8 cellular contexts compared by ENCODE assay signal in genomic region chr2:20422679-20423271, GRCh38. TPM values are rescaled to one million over a fixed set of nuclear protein-coding genes. Genes with fewer than 3 reads are reported as not detected.
A peak's percentile ranks its signal among the peaks of the same experiment; 100 is the strongest.
DNase-seq lines count a peak whose midpoint lies in the region; ATAC-seq, FAIRE-seq and TF ChIP-seq lines count a peak whose summit lies in the region.

No MANE protein-coding gene starts in this region.

- H3K27me3 ChIP-seq in BJ (ENCODE audit: control insufficient read depth, insufficient read depth, low read length) (peaks cover 9% of the 10 kb centered on the region; the same call in 1 of the 2 replicates), IMR-90 (ENCODE audit: control insufficient read depth, insufficient read depth, low read length) (no peaks in the 10 kb centered on the region), muscle layer of duodenum (ENCODE audit: low read depth, low read length) (no peaks in the 10 kb centered on the region)

- H2AK5ac ChIP-seq in IMR-90 (ENCODE audit: low read depth, low read length): peak overlapping the region; percentile 15; the same call in 1 of the 2 replicates

- H3K18ac ChIP-seq in IMR-90 (ENCODE audit: low read depth, low read length): no peak overlapping the region

- intact Hi-C loops in IMR-90 (cut with micrococcal nuclease): no loop called here

- peak; percentile 6; the same call in 1 of the 2 replicates for ATAC-seq in IMR-90 (ENCODE audit: low read depth)
- ATAC-seq in GM19035 (IDR thresholded peaks at IDR 0.05; ENCODE audit: unreplicated experiment): no peak
- no peak for ATAC-seq in GM19328 (IDR thresholded peaks at IDR 0.05; ENCODE audit: unreplicated experiment)

- H4K20me1 ChIP-seq in IMR-90 (ENCODE audit: insufficient read depth, low read length): peaks cover 5% of the 10 kb centered on the region; the same call in 1 of the 2 replicates

- H4K8ac ChIP-seq in IMR-90 (ENCODE audit: low read depth in 2 of 2, low read length in 2 of 2): peak overlapping the region in 1 of 2 experiments; percentile 38; a peak in 2 of 4 replicates

- in situ Hi-C loops in IMR-90 (cut with MboI; ENCODE audit: low sequenced_read_pairs): no loop called here

- dilution Hi-C loops in IMR-90 (cut with HindIII; ENCODE audit: low sequenced_read_pairs, unreplicated experiment): no loop called here

- FAIRE-seq in GM19239 (lab: Jason Lieb, UNC): no peak

- H3K4me1 ChIP-seq in IMR-90 (ENCODE audit: control insufficient read depth, insufficient read depth, low read length) (peaks cover 38% of the 10 kb centered on the region), muscle layer of duodenum (ENCODE audit: control insufficient read depth in 1 of 2, insufficient read depth in 2 of 2, low read length in 2 of 2) (peaks cover 15 to 42% of the 10 kb centered on the region in 2 donors)

- no peak overlapping the region for H3K4me3 ChIP-seq in BJ (ENCODE audit: low read depth, low read length)
- no peak overlapping the region for H3K4me3 ChIP-seq in IMR-90 (ENCODE audit: insufficient read depth, low read depth, low read length)
- no peak overlapping the region for H3K4me3 ChIP-seq in cardiac fibroblast (replicated peaks in 1 of 2; ENCODE audit: low read depth in 2 of 2, low read length in 2 of 2)
- H3K4me3 ChIP-seq in muscle layer of duodenum (ENCODE audit: low read depth in 1 of 2, low read length in 2 of 2): no peak overlapping the region

- peak; percentile 32; the same call in 1 of the 2 replicates for TF ChIP-seq RAD21 in IMR-90 (IDR thresholded peaks at IDR 0.05; ENCODE audit: low read length)

- no peak overlapping the region for H3K9ac ChIP-seq in IMR-90 (ENCODE audit: low read depth, low read length)

- DNase-seq in BJ (ENCODE audit: low read depth) (no peak), IMR-90 (peak; percentile 51), cardiac fibroblast (ENCODE audit: low read depth in 2 of 2) (peak; percentile 57 to 59), GM19239 (ENCODE audit: insufficient read length, low spot score) (no peak)
- DNase-seq in effector CD8-positive, alpha-beta T cell (lab: John Stamatoyannopoulos, UW): no peak

- peak overlapping the region; percentile 94; the same call in 2 of the 3 replicates for H2BK15ac ChIP-seq in IMR-90 (ENCODE audit: low read depth, low read length)

- peak overlapping the region; percentile 40 for H2AFZ ChIP-seq in IMR-90 (replicated peaks; ENCODE audit: low read length, poor library complexity)

- no peak overlapping the region for H2BK5ac ChIP-seq in IMR-90 (ENCODE audit: low read depth, low read length, poor library complexity, severe bottlenecking)

- peaks cover 28% of the 10 kb centered on the region for H3K9me1 ChIP-seq in IMR-90 (ENCODE audit: insufficient read depth, low read length)

- no peak overlapping the region for H3K4me2 ChIP-seq in IMR-90 (ENCODE audit: low read depth, low read length)

- no peak overlapping the region for H3K56ac ChIP-seq in IMR-90 (ENCODE audit: extremely low read depth, insufficient read depth, low read length)

- H3K27ac ChIP-seq in IMR-90 (ENCODE audit: insufficient read depth, low read length) (peak overlapping the region; percentile 16; the same call in 1 of the 2 replicates), muscle layer of duodenum (ENCODE audit: low read length) (peak overlapping the region; percentile 67)

- peak overlapping the region; percentile 65 for H3K4ac ChIP-seq in IMR-90 (ENCODE audit: low read depth, low read length)

- peak; percentile 25; the same call in 1 of the 2 replicates for TF ChIP-seq CTCF in BJ (IDR thresholded peaks at IDR 0.05; ENCODE audit: insufficient read depth, low read depth, low read length)
- TF ChIP-seq CTCF in IMR-90 (conservative IDR thresholded peaks at IDR 0.05; ENCODE audit: low read depth, low read length): 0 out of 2 replicates have a peak, but pooled peaks have one; percentile 22
- TF ChIP-seq CTCF in cardiac fibroblast (IDR thresholded peaks at IDR 0.05; ENCODE audit: low read depth, low read length): no peak

- H2AK9ac ChIP-seq in IMR-90 (replicated peaks; ENCODE audit: low read depth, low read length, poor library complexity): no peak overlapping the region

- peak overlapping the region; percentile 82 for H2BK20ac ChIP-seq in IMR-90 (ENCODE audit: low read depth, low read length)

- H3K36me3 ChIP-seq in BJ (ENCODE audit: control insufficient read depth, insufficient read depth, low read length) (no peaks in the 10 kb centered on the region), IMR-90 (ENCODE audit: control insufficient read depth, insufficient read depth, low read length) (no peaks in the 10 kb centered on the region), muscle layer of duodenum (ENCODE audit: control insufficient read depth in 1 of 2, insufficient read depth in 2 of 2, low read length in 2 of 2) (no peaks in the 10 kb centered on the region)

- WGBS in IMR-90 (ENCODE audit: extremely low coverage in 2 of 2, insufficient read length in 1 of 2), 2 experiments: 38% methylated on average over 4 of the region's 7 CpGs; no CpG with 5 or more reads in 1 of the 2 experiments

- peak overlapping the region; percentile 14; the same call in 1 of the 2 replicates for H4K91ac ChIP-seq in IMR-90 (ENCODE audit: insufficient read depth, low read depth, low read length)

- POLR2A ChIA-PET in BJ (lab: Charles Lee) (interaction anchor here (1.0 to 2.8 kb wide), 2 partner anchors 24 to 34 kb away, joined by 3 to 10 read pairs; partner anchors contain the start of gene RHOB), IMR-90 (lab: Charles Lee; ENCODE audit: unreplicated experiment) (interaction anchor here (0.6 kb wide), 2 partner anchors 219 to 402 kb away, joined by 3 read pairs; no protein-coding TSS in a partner anchor)

- no peak overlapping the region for H4K5ac ChIP-seq in IMR-90 (ENCODE audit: low read depth, low read length)

- peak overlapping the region; percentile 56; the same call in 1 of the 2 replicates for H3K14ac ChIP-seq in IMR-90 (replicated peaks; ENCODE audit: low read depth, low read length)

- CTCF ChIA-PET in BJ (lab: Yijun Ruan, JAX): interaction anchor here (0.6 to 15.6 kb wide), 15 partner anchors 9 to 239 kb away, joined by 3 to 138 read pairs (median 7); partner anchors contain the start of gene RHOB
- CTCF ChIA-PET in IMR-90 (lab: Yijun Ruan, JAX): interaction anchor here (1.1 to 4.4 kb wide), 10 partner anchors 11 to 219 kb away, joined by 3 to 45 read pairs (median 6); no protein-coding TSS in a partner anchor

- H3K23ac ChIP-seq in IMR-90 (ENCODE audit: low read depth, low read length): peak overlapping the region; percentile 36; the same call in 1 of the 2 replicates

- H3K79me1 ChIP-seq in IMR-90 (ENCODE audit: low read depth in 1 of 2, low read length in 2 of 2): peaks cover 0 to 3% of the 10 kb centered on the region in 2 experiments; a peak in 1 of 4 replicates

- no peak for TF ChIP-seq POLR2A in IMR-90 (IDR thresholded peaks at IDR 0.05; ENCODE audit: low read depth, low read length)

- H2BK120ac ChIP-seq in IMR-90 (ENCODE audit: low read depth, low read length): peak overlapping the region; percentile 80

- H3K9me3 ChIP-seq in IMR-90 (ENCODE audit: control insufficient read depth, insufficient read depth, low read length) (no peaks in the 10 kb centered on the region), muscle layer of duodenum (ENCODE audit: control insufficient read depth in 1 of 2, low read length in 2 of 2) (no peaks in the 10 kb centered on the region)

- no TSS peak for BruUV-seq in IMR-90 (replicated peaks; lab: Mats Ljungman, UMichigan)

TF ChIP-seq in IMR-90, 13 proteins besides CTCF, POLR2A, EP300 and RAD21:
- TF ChIP-seq CEBPB (IDR thresholded peaks at IDR 0.05; ENCODE audit: low read depth, low read length) (no peak), MAZ (IDR thresholded peaks at IDR 0.05; ENCODE audit: borderline replicate concordance, low read depth, low read length) (no peak), RCOR1 (IDR thresholded peaks at IDR 0.05; ENCODE audit: insufficient replicate concordance, low read length) (no peak), SMC3 (IDR thresholded peaks at IDR 0.05; ENCODE audit: low read depth, low read length) (no peak), FOS (IDR thresholded peaks at IDR 0.05; ENCODE audit: low read depth, low read length) (no peak), USF2 (IDR thresholded peaks at IDR 0.05; ENCODE audit: low read depth, low read length) (no peak), BHLHE40 (IDR thresholded peaks at IDR 0.05; ENCODE audit: low read depth, low read length) (no peak), ELK1 (IDR thresholded peaks at IDR 0.05; ENCODE audit: borderline replicate concordance, low read depth, low read length) (no peak), MAFK (IDR thresholded peaks at IDR 0.05; ENCODE audit: low read depth, low read length) (no peak), NFE2L2 (IDR thresholded peaks at IDR 0.05; ENCODE audit: low read depth, low read length) (no peak), MXI1 (IDR thresholded peaks at IDR 0.05; ENCODE audit: borderline replicate concordance, low read depth, low read length) (no peak), RFX5 (IDR thresholded peaks at IDR 0.05; ENCODE audit: low read depth, low read length) (no peak), CHD1 (IDR thresholded peaks at IDR 0.05; ENCODE audit: low read depth, low read length) (no peak)

RNA-seq across cellular contexts. Expression of gene RHOB, which starts 24.1 kb away (rescaled TPM):
- 76.7 and 87.2 TPM in 2 replicates for polyA plus RNA-seq in BJ (2011; rRNA removed)
- polyA minus RNA-seq in BJ (2011; rRNA and poly(A)+ RNA removed): 30.6 and 34.1 TPM in 2 replicates
- total RNA-seq in IMR-90 (2012; rRNA removed): 112 and 151 TPM in 2 replicates
- 149 and 201 TPM in 2 replicates for polyA plus RNA-seq in IMR-90 (2012; rRNA removed)
- 238 and 364 TPM in 2 replicates for polyA plus RNA-seq in IMR-90 (2012; cell fraction: cytosol; rRNA removed)
- 195 and 365 TPM in 2 replicates for polyA plus RNA-seq in IMR-90 (2012; cell fraction: nucleus; rRNA removed; ENCODE audit: low replicate concordance)

Comparison
In these comparisons a context has a peak if more than half of its experiments do, and no peak if none do; other contexts are left out.
1. DNase-seq: peak in IMR-90 (single experiment) and cardiac fibroblast (2 of 2); none in BJ (single experiment), effector CD8-positive, alpha-beta T cell (single experiment) and GM19239 (single experiment).